In genomic region chr9:86328153-86328552, GRCh38 we compare ENCODE assay signal across 23 cellular contexts. TPM values are rescaled to one million over a fixed set of nuclear protein-coding genes. Genes with fewer than 3 reads are reported as not detected.
DNase-seq lines count a peak whose midpoint lies in the region; ATAC-seq and FAIRE-seq lines count a peak whose summit lies in the region.
"Had no signal": no experiment of that assay in that cellular context is flagged by ENCODE, and none has a peak within 500 bp of the region (broad histone marks: within the 10 kb centered on the region; RNA-seq: fewer than 3 reads in every experiment).

No MANE protein-coding gene starts in this region.

- WGBS in iPS DF 6.9 (ENCODE audit: insufficient coverage, insufficient read length): no CpG with 5 or more reads among the region's 4 CpGs
- no CpG with 5 or more reads among the region's 4 CpGs for WGBS in neuronal stem cell (ENCODE audit: extremely low coverage in 2 of 2, insufficient read length in 2 of 2, insufficient replicate concordance in 1 of 2), 2 donors

- H3K4me3 ChIP-seq in HUES48 (ENCODE audit: low read depth, low read length) (no peak overlapping the region), iPS DF 6.9 (ENCODE audit: low read length) (no peak overlapping the region), neuronal stem cell (ENCODE audit: low read length in 2 of 2) (no peak overlapping the region)
- H3K4me3 ChIP-seq: BLaER1, GM12878, MG63, SJSA1 had no signal

- no peak overlapping the region for H3K4me3 Mint-ChIP-seq in activated T-helper 17 cell treated with anti-CD3 and anti-CD28 coated beads, Interleukin-2, amount 50 U/mL, for 72 hours
- H3K4me3 Mint-ChIP-seq: CD4-positive, alpha-beta T cell had no signal

- ATAC-seq in activated T-helper 17 cell treated with anti-CD3 and anti-CD28 coated beads, Interleukin-2, amount 50 U/mL, for 72 hours (replicated peaks): no peak
- ATAC-seq: GM12878, HCT116, Right ventricle myocardium inferior had no signal

- no peak overlapping the region for H3K14ac ChIP-seq in neuronal stem cell (ENCODE audit: low read length)

- H3K9me3 ChIP-seq in HUES48 (ENCODE audit: control insufficient read depth, insufficient read depth, low read length) (no peaks in the 10 kb centered on the region), iPS DF 6.9 (ENCODE audit: control insufficient read depth, insufficient read depth, low read length) (no peaks in the 10 kb centered on the region), neuronal stem cell (replicated peaks in 1 of 2; ENCODE audit: control insufficient read depth in 2 of 2, insufficient read depth in 1 of 2, low read depth in 1 of 2, low read length in 2 of 2) (no peaks in the 10 kb centered on the region)
- H3K9me3 ChIP-seq: BLaER1, MG63, SJSA1 had no signal

- no peak overlapping the region for H2BK15ac ChIP-seq in neuronal stem cell (ENCODE audit: low read length)

- H2BK5ac ChIP-seq in neuronal stem cell (ENCODE audit: low read length): no peak overlapping the region

- no peak overlapping the region for H4K8ac ChIP-seq in neuronal stem cell (ENCODE audit: low read depth, low read length)

- no peaks in the 10 kb centered on the region for H3K79me1 ChIP-seq in neuronal stem cell (ENCODE audit: low read depth, low read length)

- H3K9me3 Mint-ChIP-seq in activated T-helper 17 cell treated with anti-CD3 and anti-CD28 coated beads, Interleukin-2, amount 50 U/mL, for 72 hours: no peaks in the 10 kb centered on the region
- H3K9me3 Mint-ChIP-seq: CD4-positive, alpha-beta T cell had no signal

- H3K27ac Mint-ChIP-seq in activated T-helper 17 cell treated with anti-CD3 and anti-CD28 coated beads, Interleukin-2, amount 50 U/mL, for 72 hours: peak overlapping the region; percentile 61

- H3K9ac ChIP-seq in HUES48 (ENCODE audit: low read depth, low read length) (no peak overlapping the region), neuronal stem cell (ENCODE audit: low read depth, low read length, poor library complexity) (no peak overlapping the region)
- H3K9ac ChIP-seq: BLaER1 had no signal

- H3K27ac ChIP-seq in HUES48 (ENCODE audit: low read depth, low read length) (peak overlapping the region; percentile 72), iPS DF 6.9 (ENCODE audit: low read length) (no peak overlapping the region), neuronal stem cell (replicated peaks; ENCODE audit: low read length) (no peak overlapping the region)
- H3K27ac ChIP-seq: BLaER1, SJSA1 had no signal

- peaks cover 100% of the 10 kb centered on the region for H3K36me3 Mint-ChIP-seq in activated T-helper 17 cell treated with anti-CD3 and anti-CD28 coated beads, Interleukin-2, amount 50 U/mL, for 72 hours (ENCODE audit: low read depth)

- no peak overlapping the region for H2BK120ac ChIP-seq in neuronal stem cell (ENCODE audit: low read depth, low read length)

- H3K4me2 ChIP-seq in neuronal stem cell (ENCODE audit: insufficient read depth, low read length, poor library complexity, severe bottlenecking): no peak overlapping the region
- H3K4me2 ChIP-seq: BLaER1 had no signal

- peaks cover 47% of the 10 kb centered on the region for H3K36me3 ChIP-seq in HUES48 (ENCODE audit: control insufficient read depth, insufficient read depth, low read length)
- H3K36me3 ChIP-seq in iPS DF 6.9 (ENCODE audit: control insufficient read depth, insufficient read depth, low read length): peaks cover 5% of the 10 kb centered on the region; the same call in 1 of the 2 replicates
- H3K36me3 ChIP-seq in neuronal stem cell (replicated peaks in 1 of 2; ENCODE audit: control insufficient read depth in 2 of 2, insufficient read depth in 2 of 2, low read length in 2 of 2): peaks cover 10 to 81% of the 10 kb centered on the region in 2 donors

- H2AK5ac ChIP-seq in neuronal stem cell (ENCODE audit: low read depth, low read length): no peak overlapping the region

- H3K4ac ChIP-seq in neuronal stem cell (ENCODE audit: low read length): no peak overlapping the region

- H3K27me3 Mint-ChIP-seq in activated T-helper 17 cell treated with anti-CD3 and anti-CD28 coated beads, Interleukin-2, amount 50 U/mL, for 72 hours: no peaks in the 10 kb centered on the region
- H3K27me3 Mint-ChIP-seq: CD4-positive, alpha-beta T cell had no signal

- H2BK12ac ChIP-seq in neuronal stem cell (ENCODE audit: low read length): no peak overlapping the region

- H3K4me1 ChIP-seq in HUES48 (ENCODE audit: control insufficient read depth, insufficient read depth, low read length): peaks cover 13% of the 10 kb centered on the region
- no peaks in the 10 kb centered on the region for H3K4me1 ChIP-seq in iPS DF 6.9 (ENCODE audit: control insufficient read depth, insufficient read depth, low read length)
- peaks cover 0 to 3% of the 10 kb centered on the region in 2 donors for H3K4me1 ChIP-seq in neuronal stem cell (ENCODE audit: control insufficient read depth in 2 of 2, insufficient read depth in 1 of 2, low read depth in 1 of 2, low read length in 2 of 2)
- H3K4me1 ChIP-seq: BLaER1 had no signal

- H3K23ac ChIP-seq in neuronal stem cell (ENCODE audit: low read depth, low read length, poor library complexity): no peak overlapping the region

- H3K27me3 ChIP-seq in HUES48 (ENCODE audit: control insufficient read depth, insufficient read depth, low read length) (no peaks in the 10 kb centered on the region), iPS DF 6.9 (ENCODE audit: control insufficient read depth, insufficient read depth, low read length) (no peaks in the 10 kb centered on the region), neuronal stem cell (ENCODE audit: control insufficient read depth in 3 of 3, insufficient read depth in 3 of 3, low read depth in 1 of 3, low read length in 3 of 3) (no peaks in the 10 kb centered on the region)
- H3K27me3 ChIP-seq: BLaER1, MG63, SJSA1 had no signal

- H2AFZ ChIP-seq in neuronal stem cell (ENCODE audit: low read length): no peak overlapping the region

- DNase-seq in iPS DF 6.9 (ENCODE audit: low read depth, low spot score) (peak; percentile 11), neuronal stem cell (ENCODE audit: low spot score) (peak; percentile 5), SW 1271 (lab: John Stamatoyannopoulos, UW) (no peak), KG1 (lab: John Stamatoyannopoulos, UW) (no peak), urothelium cell line (ENCODE audit: low spot score) (no peak)
- DNase-seq: CD4-positive, alpha-beta T cell; COR-L47; DMS 273 treated with DMSO at 0.1 percent for 48 hours; DMS79 treated with DMSO at 0.1 percent for 48 hours; Kasumi-1; MG63; NCI-H1417; NCI-H1694 treated with DMSO at 0.1 percent for 48 hours; NCI-H2081 treated with DMSO at 0.1 percent for 48 hours; NCI-H2171 treated with DMSO at 0.1 percent for 48 hours; NCI-H526 had no signal

- H4K91ac ChIP-seq in neuronal stem cell (ENCODE audit: low read depth, low read length, poor library complexity): no peak overlapping the region

- peaks cover 14% of the 10 kb centered on the region for H3K4me1 Mint-ChIP-seq in activated T-helper 17 cell treated with anti-CD3 and anti-CD28 coated beads, Interleukin-2, amount 50 U/mL, for 72 hours

- H3K18ac ChIP-seq in neuronal stem cell (ENCODE audit: low read length): no peak overlapping the region

- FAIRE-seq in urothelium cell line (lab: Jason Lieb, UNC): no peak
- FAIRE-seq: GM12878 had no signal

RNA-seq across cellular contexts. Expression of gene TUT7, which starts 26.1 kb away (rescaled TPM):
- 10 to 100 TPM; 42.7 to 79.0 TPM for total RNA-seq in activated T-helper 17 cell treated with anti-CD3 and anti-CD28 coated beads, Interleukin-2, amount 50 U/mL, for 72 hours
- 10.3 TPM for polyA plus RNA-seq in neuronal stem cell (2013, experiment 1 of 2)
- 10.9 TPM for polyA plus RNA-seq in neuronal stem cell (2013, experiment 2 of 2)

RNA-seq across cellular contexts. Expression of gene ISCA1, which starts 45.8 kb away (rescaled TPM):
- total RNA-seq in activated T-helper 17 cell treated with anti-CD3 and anti-CD28 coated beads, Interleukin-2, amount 50 U/mL, for 72 hours: 10 to 100 TPM; 33.2 to 34.6 TPM
- polyA plus RNA-seq in neuronal stem cell (2013, experiment 1 of 2): 21.0 TPM
- polyA plus RNA-seq in neuronal stem cell (2013, experiment 2 of 2): 21.0 TPM

Comparison
In these comparisons a context has a peak if more than half of its experiments do, and no peak if none do; other contexts are left out.
1. DNase-seq: peak in iPS DF 6.9 (single experiment) and neuronal stem cell (single experiment); none in SW 1271 (0 of 2), KG1 (single experiment) and urothelium cell line (single experiment).